ENCODE assay signal across 2 cellular contexts in genomic region chr6:8343600-8343999, GRCh38.
A peak's percentile ranks its signal among the peaks of the same experiment; 100 is the strongest.
TF ChIP-seq lines count a peak whose summit lies in the region.

No MANE protein-coding gene starts in this region.

TF ChIP-seq in HepG2, 621 proteins besides CTCF, POLR2A, EP300 and RAD21 (continued from another document):
- TF ChIP-seq HMGXB3 (CRISPR knock-in tag; IDR thresholded peaks at IDR 0.05; ENCODE audit: borderline replicate concordance) (no peak), MAFK (conservative IDR thresholded peaks at IDR 0.05 in 1 of 2, IDR thresholded peaks at IDR 0.05 in 1 of 2; ENCODE audit: low read length in 2 of 2) (peak; percentile 67 to 78), ZNF709 (CRISPR knock-in tag; IDR thresholded peaks at IDR 0.05) (no peak), MAFF (IDR thresholded peaks at IDR 0.05; ENCODE audit: low read depth, low read length) (peak; percentile 43)
TF ChIP-seq in HepG2: peak in this region for 2.

TF ChIP-seq in GM23338, 12 proteins besides CTCF, POLR2A, EP300 and RAD21 (continued from another document):
- no peak for TF ChIP-seq ETS1 (IDR thresholded peaks at IDR 0.05)
- TF ChIP-seq REST (IDR thresholded peaks at IDR 0.05; ENCODE audit: unreplicated experiment) = no peak
- TF ChIP-seq ZNF462 (CRISPR knock-in tag; IDR thresholded peaks at IDR 0.05) = no peak
